19 cellular contexts compared by ENCODE assay signal in the genomic region with DNA sequence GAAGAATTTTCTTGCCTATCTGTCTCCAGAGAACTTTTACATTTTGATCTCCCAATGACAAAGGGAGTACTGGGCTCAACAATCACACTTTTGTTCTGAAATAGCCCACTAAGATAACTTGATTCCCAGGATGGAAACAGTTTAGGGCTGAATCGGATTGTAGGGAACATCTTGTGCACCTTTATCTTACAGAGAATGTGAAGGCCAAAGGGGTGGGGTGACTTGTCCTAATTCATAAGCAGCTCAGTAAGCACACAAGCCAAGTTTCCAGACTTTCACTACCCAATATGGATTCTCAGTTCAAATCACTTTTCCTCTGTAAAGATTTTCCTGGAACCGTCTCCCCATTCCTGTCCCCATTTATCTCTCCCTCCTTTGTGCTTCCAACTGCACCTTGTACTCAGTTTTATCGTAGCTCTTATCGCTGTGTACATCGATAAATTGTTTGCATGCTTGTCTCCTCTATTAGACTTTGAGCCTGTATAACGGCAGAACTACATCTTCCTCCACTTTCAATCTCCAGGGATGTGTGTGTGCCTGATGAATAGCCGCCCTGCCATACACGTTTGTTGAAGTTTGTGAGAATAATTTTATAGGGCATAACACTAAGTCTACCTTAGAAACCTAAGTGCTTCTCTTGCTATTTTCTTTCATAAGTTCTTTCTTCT.
"Had no signal": no experiment of that assay in that cellular context is flagged by ENCODE, and none has a peak within 500 bp of the region (broad histone marks: within the 10 kb centered on the region; RNA-seq: fewer than 3 reads in every experiment).

No MANE protein-coding gene starts in this region.

- DNase-seq: activated CD4-positive, alpha-beta T cell treated with anti-CD3 and anti-CD28 coated beads, Interleukin-2, amount 50 U/mL, for 48 hours; activated CD4-positive, CD25-positive, alpha-beta regulatory T cell treated with anti-CD3 and anti-CD28 coated beads, Interleukin-2, amount 50 U/mL, for 72 hours; activated CD8-positive, alpha-beta memory T cell treated with anti-CD3 and anti-CD28 coated beads, Interleukin-2, amount 10 ng/mL, durations not matched to agents 7 days and 5 days; activated effector memory CD4-positive, alpha-beta T cell treated with Interleukin-2 at 50 U/mL for 16 hours; activated naive CD8-positive, alpha-beta T cell treated with anti-CD3 and anti-CD28 coated beads, Interleukin-2, amount 10 ng/mL, durations not matched to agents 7 days and 5 days; activated T-cell treated with anti-CD3 and anti-CD28 coated beads, Interleukin-2, amount 50 U/mL, for 24 hours; glutamatergic neuron; lower lobe of right lung; midbrain; naive B cell; posterior cingulate gyrus; spleen; stimulated activated CD4-positive, alpha-beta T cell treated with anti-CD3 and anti-CD28 coated beads, Interleukin-1b, Interleukin-23, amount 100 ng/mL, for 48 hours; stimulated activated naive B cell treated with anti-CD40 and anti-IgM and Interleukin-4, amounts not matched to agents 10 μg/mL and 1 μg/mL and 100 μg/mL, for 72 hours; SW 1271; transverse colon had no signal

- H3K27ac ChIP-seq: breast epithelium, esophagus muscularis mucosa, lower lobe of right lung, spleen, transverse colon had no signal

- H3K9me3 ChIP-seq: breast epithelium, esophagus muscularis mucosa, lower lobe of right lung, spleen, transverse colon had no signal

- H3K36me3 ChIP-seq: breast epithelium, esophagus muscularis mucosa, lower lobe of right lung, spleen, transverse colon had no signal

- ATAC-seq: activated CD8-positive, alpha-beta memory T cell treated with anti-CD3 and anti-CD28 coated beads, Interleukin-2, amount 10 ng/mL, durations not matched to agents 7 days and 5 days; lower lobe of right lung; sciatic nerve; stimulated activated naive B cell treated with anti-CD40 and anti-IgM and Interleukin-4, amounts not matched to agents 10 μg/mL and 1 μg/mL and 100 μg/mL, for 72 hours had no signal

- H3K4me3 ChIP-seq: breast epithelium, esophagus muscularis mucosa, lower lobe of right lung, spleen, transverse colon had no signal

- H3K27me3 ChIP-seq: esophagus muscularis mucosa, transverse colon had no signal

- H3K4me1 ChIP-seq: breast epithelium, esophagus muscularis mucosa, lower lobe of right lung, spleen, transverse colon had no signal
